In genomic region chr17:58998871-58999270, GRCh38 we compare ENCODE assay signal across 17 cellular contexts.
A peak's percentile ranks its signal among the peaks of the same experiment; 100 is the strongest.
DNase-seq lines count a peak whose midpoint lies in the region; ATAC-seq and TF ChIP-seq lines count a peak whose summit lies in the region.
"Had no signal": no experiment of that assay in that cellular context is flagged by ENCODE, and none has a peak within 500 bp of the region (broad histone marks: within the 10 kb centered on the region; RNA-seq: fewer than 3 reads in every experiment).

No MANE protein-coding gene starts in this region.

- H3K27me3 Mint-ChIP-seq in central memory CD8-positive, alpha-beta T cell, result no peaks in the 10 kb centered on the region
- H3K27me3 Mint-ChIP-seq in stimulated activated memory B cell treated with anti-CD40 and anti-IgM and Interleukin-4, amounts not matched to agents 10 μg/mL and 1 μg/mL and 100 μg/mL, for 72 hours, result no peaks in the 10 kb centered on the region
- H3K27me3 Mint-ChIP-seq: CD4-positive, alpha-beta memory T cell had no signal

- H3K4me1 Mint-ChIP-seq in central memory CD8-positive, alpha-beta T cell, result peaks cover 7% of the 10 kb centered on the region
- peaks cover 21% of the 10 kb centered on the region for H3K4me1 Mint-ChIP-seq in stimulated activated memory B cell treated with anti-CD40 and anti-IgM and Interleukin-4, amounts not matched to agents 10 μg/mL and 1 μg/mL and 100 μg/mL, for 72 hours

- intact Hi-C loops in head of caudate nucleus (cut with DNase I), result no loop called here

- no peak for TF ChIP-seq CTCF in HL-60 (IDR thresholded peaks at IDR 0.05; ENCODE audit: insufficient read depth, low read length)

- no peak for ATAC-seq in central memory CD8-positive, alpha-beta T cell (replicated peaks; ENCODE audit: extremely low read depth, poor library complexity, severe bottlenecking)
- no peak for ATAC-seq in stimulated activated memory B cell treated with anti-CD40 and anti-IgM and Interleukin-4, amounts not matched to agents 10 μg/mL and 1 μg/mL and 100 μg/mL, for 72 hours
- ATAC-seq: K562 had no signal

- peaks cover 11% of the 10 kb centered on the region for H3K36me3 Mint-ChIP-seq in central memory CD8-positive, alpha-beta T cell (ENCODE audit: insufficient read depth)
- H3K36me3 Mint-ChIP-seq in stimulated activated memory B cell treated with anti-CD40 and anti-IgM and Interleukin-4, amounts not matched to agents 10 μg/mL and 1 μg/mL and 100 μg/mL, for 72 hours, result peaks cover 32% of the 10 kb centered on the region

- H3K27me3 ChIP-seq in BLaER1 treated with 17β-estradiol and CSF1 and Interleukin-3, amounts not matched to agents 10 nM and 100 nM, result no peaks in the 10 kb centered on the region
- H3K27me3 ChIP-seq in HL-60 (ENCODE audit: insufficient read depth, poor library complexity, severe bottlenecking), result no peaks in the 10 kb centered on the region

- H3K9me3 Mint-ChIP-seq in central memory CD8-positive, alpha-beta T cell, result no peaks in the 10 kb centered on the region
- H3K9me3 Mint-ChIP-seq in stimulated activated memory B cell treated with anti-CD40 and anti-IgM and Interleukin-4, amounts not matched to agents 10 μg/mL and 1 μg/mL and 100 μg/mL, for 72 hours, result no peaks in the 10 kb centered on the region
- H3K9me3 Mint-ChIP-seq: CD4-positive, alpha-beta memory T cell had no signal

- H4K20me1 ChIP-seq in BLaER1 treated with 17β-estradiol and CSF1 and Interleukin-3, amounts not matched to agents 10 nM and 100 nM, result no peaks in the 10 kb centered on the region

- H3K36me3 ChIP-seq in BLaER1 treated with 17β-estradiol and CSF1 and Interleukin-3, amounts not matched to agents 10 nM and 100 nM, result peaks cover 0 to 30% (median 16%) of the 10 kb centered on the region in 11 experiments; a peak in 16 of 22 replicates

- H3K4me3 ChIP-seq in BLaER1 treated with 17β-estradiol and CSF1 and Interleukin-3, amounts not matched to agents 10 nM and 100 nM, result no peak overlapping the region
- H3K4me3 ChIP-seq in HL-60 (replicated peaks; ENCODE audit: insufficient read depth, low read length), result no peak overlapping the region
- H3K4me3 ChIP-seq: K562 had no signal

- H3K9ac ChIP-seq in BLaER1 treated with 17β-estradiol and CSF1 and Interleukin-3, amounts not matched to agents 10 nM and 100 nM, result peak overlapping the region in 4 of 11 experiments; percentile 5 to 67 (median 14); a peak in 4 of 22 replicates

- H3K4me2 ChIP-seq in BLaER1 treated with 17β-estradiol and CSF1 and Interleukin-3, amounts not matched to agents 10 nM and 100 nM, result peak overlapping the region; percentile 60 to 89 (median 74); a peak in 20 of 22 replicates

- no peak for DNase-seq in HL-60 (ENCODE audit: low read depth in 1 of 2, low spot score in 1 of 2)
- DNase-seq in central memory CD8-positive, alpha-beta T cell (ENCODE audit: low spot score in 2 of 2), result no peak
- no peak for DNase-seq in NK-92 treated with Interleukin-12 subunit alpha and Interleukin-12 subunit beta, amount 100 ng/mL, for 24 hours (lab: John Stamatoyannopoulos, UW)
- DNase-seq in head of caudate nucleus, result no peak
- no peak for DNase-seq in NCI-H2029 treated with DMSO at 0.1 percent for 48 hours (lab: John Stamatoyannopoulos, UW)
- DNase-seq: ACHN; Calu3; CD4-positive, alpha-beta memory T cell; GF-D8; GOT3; NCI-H1694 treated with DMSO at 0.1 percent for 48 hours; NCI-H2107; NCI-H226; NCI-H524 treated with DMSO at 0.1 percent for 48 hours had no signal

- H3K4me1 ChIP-seq in BLaER1 treated with 17β-estradiol and CSF1 and Interleukin-3, amounts not matched to agents 10 nM and 100 nM, result peaks cover 63 to 91% (median 83%) of the 10 kb centered on the region in 10 experiments

- peak overlapping the region in 10 of 11 experiments; percentile 8 to 79 (median 74); a peak in 18 of 22 replicates for H3K27ac ChIP-seq in BLaER1 treated with 17β-estradiol and CSF1 and Interleukin-3, amounts not matched to agents 10 nM and 100 nM
- H3K27ac ChIP-seq in HL-60 (replicated peaks), result peak overlapping the region; percentile 76; the same call in 1 of the 2 replicates

- H3K9me3 ChIP-seq in BLaER1 treated with 17β-estradiol and CSF1 and Interleukin-3, amounts not matched to agents 10 nM and 100 nM (replicated peaks in 1 of 11), result no peaks in the 10 kb centered on the region

- peak overlapping the region; percentile 13 for H3K27ac Mint-ChIP-seq in central memory CD8-positive, alpha-beta T cell (ENCODE audit: low read depth)
- peak overlapping the region; percentile 92 for H3K27ac Mint-ChIP-seq in stimulated activated memory B cell treated with anti-CD40 and anti-IgM and Interleukin-4, amounts not matched to agents 10 μg/mL and 1 μg/mL and 100 μg/mL, for 72 hours

- no peak overlapping the region for H3K4me3 Mint-ChIP-seq in central memory CD8-positive, alpha-beta T cell
- H3K4me3 Mint-ChIP-seq in stimulated activated memory B cell treated with anti-CD40 and anti-IgM and Interleukin-4, amounts not matched to agents 10 μg/mL and 1 μg/mL and 100 μg/mL, for 72 hours, result no peak overlapping the region
- H3K4me3 Mint-ChIP-seq: CD4-positive, alpha-beta memory T cell had no signal
